ENCODE assay signal across 10 cellular contexts in genomic region chr4:158823461-158823873, GRCh38. TPM values are rescaled to one million over a fixed set of nuclear protein-coding genes. Genes with fewer than 3 reads are reported as not detected.
DNase-seq lines count a peak whose midpoint lies in the region; ATAC-seq, FAIRE-seq and TF ChIP-seq lines count a peak whose summit lies in the region.
"Had no signal": no experiment of that assay in that cellular context is flagged by ENCODE, and none has a peak within 500 bp of the region (broad histone marks: within the 10 kb centered on the region; RNA-seq: fewer than 3 reads in every experiment).

No MANE protein-coding gene starts in this region.

- no peak for DNase-seq in kidney
- DNase-seq in BE2C: no peak
- no peak for DNase-seq in NCI-H82 (lab: John Stamatoyannopoulos, UW)
- no peak for DNase-seq in inferior parietal cortex (ENCODE audit: extremely low spot score)
- no peak for DNase-seq in pons (ENCODE audit: low spot score)
- DNase-seq: DND-41 had no signal

- H3K27me3 ChIP-seq in BE2C: no peaks in the 10 kb centered on the region

- peaks cover 61 to 87% of the 10 kb centered on the region in 2 donors for H3K4me1 ChIP-seq in kidney (ENCODE audit: control insufficient read depth in 1 of 2, insufficient read depth in 1 of 2, low read depth in 1 of 2, low read length in 2 of 2)
- H3K4me1 ChIP-seq in BE2C: peaks cover 37% of the 10 kb centered on the region

- H3K4me3 ChIP-seq in kidney (ENCODE audit: low read length in 2 of 2): no peak overlapping the region
- no peak overlapping the region for H3K4me3 ChIP-seq in BE2C (ENCODE audit: low read depth, low read length)

- H3K36me3 Mint-ChIP-seq in T-helper 1 cell treated with Interleukin-12 subunit alpha and Interleukin-12 subunit beta and Interleukin-4 antibody, amounts not matched to agents 30 μg/mL and 1 μg/mL, for 36 hours (ENCODE audit: low read depth): peaks cover 1% of the 10 kb centered on the region

- ATAC-seq in GM21390 (IDR thresholded peaks at IDR 0.05; ENCODE audit: unreplicated experiment): peak; percentile 16

- no peak for TF ChIP-seq CTCF in C4-2B (conservative IDR thresholded peaks at IDR 0.05)
- TF ChIP-seq CTCF in kidney (IDR thresholded peaks at IDR 0.05; ENCODE audit: borderline replicate concordance, extremely low read depth, insufficient read depth): no peak
- no peak for TF ChIP-seq CTCF in BE2C (IDR thresholded peaks at IDR 0.05; ENCODE audit: low read depth, low read length)

- intact Hi-C loops in kidney (cut with DNase I): no loop called here

- peaks cover 0 to 8% of the 10 kb centered on the region in 2 donors for H3K36me3 ChIP-seq in kidney (ENCODE audit: control insufficient read depth in 1 of 2, insufficient read depth in 2 of 2, low read length in 2 of 2)
- no peaks in the 10 kb centered on the region for H3K36me3 ChIP-seq in BE2C

- no peaks in the 10 kb centered on the region for H3K27me3 Mint-ChIP-seq in T-helper 1 cell treated with Interleukin-12 subunit alpha and Interleukin-12 subunit beta and Interleukin-4 antibody, amounts not matched to agents 30 μg/mL and 1 μg/mL, for 36 hours (ENCODE audit: low read depth)

- H3K9ac ChIP-seq in kidney (ENCODE audit: low read length in 2 of 2): peak overlapping the region in 1 of 2 donors; percentile 48

- no peak for FAIRE-seq in kidney (lab: Jason Lieb, UNC)

- H3K27ac ChIP-seq in C4-2B (peak overlapping the region; percentile 84; the same call in 1 of the 2 replicates), kidney (ENCODE audit: low read depth in 2 of 2, low read length in 2 of 2) (peak overlapping the region; percentile 91 to 93)

- H3K9me3 Mint-ChIP-seq in T-helper 1 cell treated with Interleukin-12 subunit alpha and Interleukin-12 subunit beta and Interleukin-4 antibody, amounts not matched to agents 30 μg/mL and 1 μg/mL, for 36 hours: no peaks in the 10 kb centered on the region
- H3K9me3 Mint-ChIP-seq: neural crest cell had no signal

- no peak overlapping the region for H3K4me3 Mint-ChIP-seq in T-helper 1 cell treated with Interleukin-12 subunit alpha and Interleukin-12 subunit beta and Interleukin-4 antibody, amounts not matched to agents 30 μg/mL and 1 μg/mL, for 36 hours
- H3K4me3 Mint-ChIP-seq: neural crest cell had no signal

- peak overlapping the region; percentile 56 for H3K27ac Mint-ChIP-seq in T-helper 1 cell treated with Interleukin-12 subunit alpha and Interleukin-12 subunit beta and Interleukin-4 antibody, amounts not matched to agents 30 μg/mL and 1 μg/mL, for 36 hours

- H3K9me3 ChIP-seq in kidney (ENCODE audit: control insufficient read depth in 1 of 2, low read length in 2 of 2) (no peaks in the 10 kb centered on the region), BE2C (no peaks in the 10 kb centered on the region)

- peaks cover 72% of the 10 kb centered on the region for H3K4me1 Mint-ChIP-seq in T-helper 1 cell treated with Interleukin-12 subunit alpha and Interleukin-12 subunit beta and Interleukin-4 antibody, amounts not matched to agents 30 μg/mL and 1 μg/mL, for 36 hours (ENCODE audit: low read depth)

RNA-seq across cellular contexts. Expression of gene FNIP2, which starts 54.6 kb away (rescaled TPM):
- 65.1 TPM for total RNA-seq in kidney
- 13.2 TPM for polyA plus RNA-seq in kidney (ENCODE audit: insufficient read depth, low read depth, low replicate concordance)
- polyA plus RNA-seq in BE2C (2012; ENCODE audit: insufficient read depth, insufficient read length, low read depth): 27.3 TPM
